ENCODE assay signal across 10 cellular contexts in genomic region chr22:27456696-27457503, GRCh38.
A peak's percentile ranks its signal among the peaks of the same experiment; 100 is the strongest.
DNase-seq lines count a peak whose midpoint lies in the region; FAIRE-seq and TF ChIP-seq lines count a peak whose summit lies in the region.
"Had no signal": no experiment of that assay in that cellular context is flagged by ENCODE, and none has a peak within 500 bp of the region (broad histone marks: within the 10 kb centered on the region; RNA-seq: fewer than 3 reads in every experiment).

No MANE protein-coding gene starts in this region.

- in situ Hi-C loops in ACHN (cut with HindIII; ENCODE audit: low pct_ligation_motif_present, low pct_unique_long_range_greater_than_20kb, low sequenced_read_pairs): no loop called here

- DNase-seq in ACHN: peak; percentile 59
- DNase-seq in LHCN-M2 (ENCODE audit: low read depth): peak; percentile 95
- DNase-seq in bronchial epithelial cell (ENCODE audit: low read depth): peak; percentile 98
- DNase-seq in kidney glomerular epithelial cell (lab: John Stamatoyannopoulos, UW): peak; percentile 100
- DNase-seq in NCI-H774 (lab: John Stamatoyannopoulos, UW): no peak
- DNase-seq in NOMO-1 (lab: John Stamatoyannopoulos, UW; ENCODE audit: unreplicated experiment in 2 of 2): no peak
- no peak for DNase-seq in A673 (ENCODE audit: low spot score)
- DNase-seq in stimulated activated CD4-positive, alpha-beta T cell treated with anti-CD3 and anti-CD28 coated beads, Interleukin-1b, Interleukin-23, amount 100 ng/mL, for 48 hours: no peak
- DNase-seq: head of caudate nucleus had no signal

- H3K4me1 ChIP-seq in A673 (ENCODE audit: insufficient read depth, low read length, poor library complexity, severe bottlenecking): peaks cover 2% of the 10 kb centered on the region

- TF ChIP-seq CTCF in bronchial epithelial cell (IDR thresholded peaks at IDR 0.05; ENCODE audit: insufficient read depth, low read length, severe bottlenecking): no peak
- no peak for TF ChIP-seq CTCF in A673 (conservative IDR thresholded peaks at IDR 0.05; ENCODE audit: low read depth, low read length)

- BruUV-seq in A673 (replicated peaks; lab: Mats Ljungman, UMichigan): no TSS peak

- peak; percentile 23 for FAIRE-seq in bronchial epithelial cell (lab: Jason Lieb, UNC)

- no peaks in the 10 kb centered on the region for H3K9me3 ChIP-seq in A673 (ENCODE audit: low read depth, low read length, poor library complexity, severe bottlenecking)

- POLR2A ChIA-PET in A673 (lab: Charles Lee; ENCODE audit: low non-redundant PET): no interaction called here

- H3K27me3 ChIP-seq in bronchial epithelial cell (ENCODE audit: control insufficient read depth, insufficient read depth, low read length): no peaks in the 10 kb centered on the region
- no peaks in the 10 kb centered on the region for H3K27me3 ChIP-seq in A673 (replicated peaks; ENCODE audit: insufficient read depth, low read depth, low read length, poor library complexity)
- H3K27me3 ChIP-seq: cardiac muscle cell had no signal

- CTCF ChIA-PET in A673 (lab: Charles Lee): no interaction called here

- H3K4me3 ChIP-seq in bronchial epithelial cell (ENCODE audit: low read depth, low read length) (no peak overlapping the region), A673 (ENCODE audit: low read depth, low read length, poor library complexity, severe bottlenecking) (no peak overlapping the region)
- H3K4me3 ChIP-seq: cardiac muscle cell had no signal

- no peak overlapping the region for H3K27ac ChIP-seq in A673 (ENCODE audit: low read depth, low read length, poor library complexity, severe bottlenecking)
- H3K27ac ChIP-seq: cardiac muscle cell had no signal

- intact Hi-C loops in A673 (cut with micrococcal nuclease; ENCODE audit: unreplicated experiment): no loop called here

- no peaks in the 10 kb centered on the region for H3K36me3 ChIP-seq in bronchial epithelial cell (ENCODE audit: control insufficient read depth, insufficient read depth, low read length)
- no peaks in the 10 kb centered on the region for H3K36me3 ChIP-seq in A673 (ENCODE audit: insufficient read depth, low read length, poor library complexity, severe bottlenecking)
- H3K36me3 ChIP-seq: cardiac muscle cell had no signal

Comparison
In these comparisons a context has a peak if more than half of its experiments do, and no peak if none do; other contexts are left out.
1. DNase-seq: peak in ACHN (single experiment), LHCN-M2 (single experiment), bronchial epithelial cell (single experiment) and kidney glomerular epithelial cell (single experiment); none in NCI-H774 (single experiment), NOMO-1 (0 of 2), A673 (single experiment) and stimulated activated CD4-positive, alpha-beta T cell treated with anti-CD3 and anti-CD28 coated beads, Interleukin-1b, Interleukin-23, amount 100 ng/mL, for 48 hours (single experiment).